ENCODE assay signal across 8 cellular contexts in genomic region chr11:12864316-12865156, GRCh38.
DNase-seq lines count a peak whose midpoint lies in the region; ATAC-seq and TF ChIP-seq lines count a peak whose summit lies in the region.

No MANE protein-coding gene starts in this region.

- ATAC-seq in left ventricle myocardium superior: no peak
- no peak for ATAC-seq in aorta (ENCODE audit: low FRiP score)
- no peak for ATAC-seq in psoas muscle

- H3K27me3 ChIP-seq in left ventricle myocardium inferior (ENCODE audit: low read depth): no peaks in the 10 kb centered on the region
- H3K27me3 ChIP-seq in aorta (ENCODE audit: control insufficient read depth in 1 of 2, insufficient read depth in 2 of 2, low read length in 1 of 2): no peaks in the 10 kb centered on the region
- no peaks in the 10 kb centered on the region for H3K27me3 ChIP-seq in psoas muscle (ENCODE audit: insufficient read depth in 3 of 3, low read length in 2 of 3)

- 81 to 82% methylated on average over 13 of the region's 13 CpGs for WGBS in aorta, 2 donors
- WGBS in psoas muscle, 3 donors: 72 to 80% (median 74%) methylated on average over 13 of the region's 13 CpGs

- H3K9me3 ChIP-seq in left ventricle myocardium inferior (replicated peaks) (no peaks in the 10 kb centered on the region), aorta (ENCODE audit: control insufficient read depth, low read length) (no peaks in the 10 kb centered on the region), psoas muscle (no peaks in the 10 kb centered on the region)

- no peaks in the 10 kb centered on the region for H3K36me3 ChIP-seq in left ventricle myocardium inferior
- H3K36me3 ChIP-seq in aorta (ENCODE audit: control insufficient read depth in 1 of 2, insufficient read depth in 2 of 2, low read length in 1 of 2): no peaks in the 10 kb centered on the region
- H3K36me3 ChIP-seq in psoas muscle (ENCODE audit: insufficient read depth in 1 of 2, low read depth in 1 of 2): no peaks in the 10 kb centered on the region

- intact Hi-C loops in left ventricle myocardium inferior (cut with micrococcal nuclease) (no loop called here), left ventricle myocardium superior (cut with micrococcal nuclease) (no loop called here), aorta (cut with DNase I) (no loop called here), psoas muscle (cut with DNase I) (no loop called here)

- DNase-seq in left ventricle myocardium inferior: no peak
- DNase-seq in left ventricle myocardium superior: no peak
- DNase-seq in astrocyte of the spinal cord (ENCODE audit: low read depth, low spot score): peak; percentile 89
- peak; percentile 45 for DNase-seq in kidney glomerular epithelial cell (lab: John Stamatoyannopoulos, UW)
- DNase-seq in DMS114 treated with DMSO at 0.1 percent for 48 hours (lab: John Stamatoyannopoulos, UW; ENCODE audit: unreplicated experiment): no peak
- DNase-seq in aorta: no peak
- no peak for DNase-seq in HuH-7 (ENCODE audit: low spot score)
- no peak for DNase-seq in psoas muscle

- peaks cover 74% of the 10 kb centered on the region for H3K4me1 ChIP-seq in left ventricle myocardium inferior
- peaks cover 2 to 6% of the 10 kb centered on the region in 2 donors for H3K4me1 ChIP-seq in aorta (ENCODE audit: control insufficient read depth in 1 of 2, insufficient read depth in 2 of 2, low read length in 2 of 2)
- H3K4me1 ChIP-seq in psoas muscle: peaks cover 29% of the 10 kb centered on the region

- H3K27ac ChIP-seq in left ventricle myocardium inferior (replicated peaks) (peak overlapping the region; percentile 43), aorta (ENCODE audit: low read depth in 1 of 2, low read length in 2 of 2) (no peak overlapping the region), psoas muscle (no peak overlapping the region)

- in situ Hi-C loops in astrocyte of the spinal cord (cut with HindIII; ENCODE audit: low sequenced_read_pairs): no loop called here

- no peak overlapping the region for H3K4me3 ChIP-seq in left ventricle myocardium inferior
- H3K4me3 ChIP-seq in astrocyte of the spinal cord (ENCODE audit: low read depth, low read length): no peak overlapping the region
- H3K4me3 ChIP-seq in aorta (ENCODE audit: low read length in 2 of 2): no peak overlapping the region
- no peak overlapping the region for H3K4me3 ChIP-seq in psoas muscle

- TF ChIP-seq CTCF in left ventricle myocardium inferior (IDR thresholded peaks at IDR 0.05; ENCODE audit: borderline replicate concordance): no peak
- TF ChIP-seq CTCF in astrocyte of the spinal cord (IDR thresholded peaks at IDR 0.05; ENCODE audit: low read depth, low read length): no peak
- TF ChIP-seq CTCF in psoas muscle (IDR thresholded peaks at IDR 0.05): no peak

Comparison
In these comparisons a context has a peak if more than half of its experiments do, and no peak if none do; other contexts are left out.
1. DNase-seq: peak in astrocyte of the spinal cord (single experiment) and kidney glomerular epithelial cell (single experiment); none in left ventricle myocardium inferior (single experiment), left ventricle myocardium superior (single experiment), DMS114 treated with DMSO at 0.1 percent for 48 hours (single experiment), aorta (0 of 2), HuH-7 (single experiment) and psoas muscle (0 of 2).